ENCODE assay signal across 12 cellular contexts in the genomic region with DNA sequence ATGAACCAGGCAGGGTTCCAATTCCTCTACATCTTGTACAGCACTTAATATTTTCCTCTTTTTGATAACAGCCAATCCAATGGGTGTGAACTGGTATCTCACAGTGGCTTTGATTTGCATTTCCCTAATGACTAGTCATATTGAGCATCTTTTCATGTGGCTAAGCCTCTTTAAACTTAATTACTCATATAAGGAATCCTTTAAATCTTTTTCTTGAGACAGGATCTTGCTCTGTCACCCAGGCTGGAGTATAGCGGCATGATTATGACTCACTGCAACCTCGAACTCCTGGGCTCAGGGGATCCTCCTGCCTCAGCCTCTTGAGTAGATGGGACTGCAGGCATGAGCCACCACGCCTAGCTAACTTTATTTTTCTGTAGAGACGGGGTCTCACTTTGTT. TPM values are rescaled to one million over a fixed set of nuclear protein-coding genes. Genes with fewer than 3 reads are reported as not detected.
DNase-seq lines count a peak whose midpoint lies in the region; ATAC-seq and TF ChIP-seq lines count a peak whose summit lies in the region.
"Had no signal": no experiment of that assay in that cellular context is flagged by ENCODE, and none has a peak within 500 bp of the region (broad histone marks: within the 10 kb centered on the region; RNA-seq: fewer than 3 reads in every experiment).

No MANE protein-coding gene starts in this region.

- no peaks in the 10 kb centered on the region for H3K27me3 Mint-ChIP-seq in activated naive CD4-positive, alpha-beta T cell treated with anti-CD3 and anti-CD28 coated beads for 36 hours (ENCODE audit: low read depth)
- H3K27me3 Mint-ChIP-seq: naive thymus-derived CD4-positive, alpha-beta T cell had no signal

- H3K27ac Mint-ChIP-seq in activated naive CD4-positive, alpha-beta T cell treated with anti-CD3 and anti-CD28 coated beads for 36 hours: no peak overlapping the region

- CTCF ChIA-PET in activated naive CD4-positive, alpha-beta T cell treated with anti-CD3 and anti-CD28 coated beads for 36 hours (lab: Charles Lee): interaction anchor here (0.6 to 1.6 kb wide), 2 partner anchors 39 to 75 kb away, joined by 3 to 7 read pairs; no protein-coding TSS in a partner anchor

- H2BK120ac ChIP-seq in mesenchymal stem cell (ENCODE audit: low read depth, low read length): no peak overlapping the region

- no peaks in the 10 kb centered on the region for H3K9me3 Mint-ChIP-seq in activated naive CD4-positive, alpha-beta T cell treated with anti-CD3 and anti-CD28 coated beads for 36 hours
- H3K9me3 Mint-ChIP-seq: naive thymus-derived CD4-positive, alpha-beta T cell had no signal

- no peaks in the 10 kb centered on the region for H3K4me1 ChIP-seq in mesenchymal stem cell (ENCODE audit: control insufficient read depth, insufficient read depth, low read depth, low read length)
- H3K4me1 ChIP-seq in heart right ventricle: no peaks in the 10 kb centered on the region
- H3K4me1 ChIP-seq: ascending aorta, BLaER1, vagina had no signal

- peaks cover 27% of the 10 kb centered on the region for H3K36me3 Mint-ChIP-seq in activated naive CD4-positive, alpha-beta T cell treated with anti-CD3 and anti-CD28 coated beads for 36 hours (ENCODE audit: low read depth)

- no peak overlapping the region for H3K18ac ChIP-seq in mesenchymal stem cell (ENCODE audit: low read depth in 1 of 2, low read length in 2 of 2)

- peaks cover 15% of the 10 kb centered on the region for H3K4me1 Mint-ChIP-seq in activated naive CD4-positive, alpha-beta T cell treated with anti-CD3 and anti-CD28 coated beads for 36 hours (ENCODE audit: low read depth)

- H3K27me3 ChIP-seq in mesenchymal stem cell (ENCODE audit: control insufficient read depth in 1 of 2, insufficient read depth in 1 of 2, low read length in 2 of 2) (no peaks in the 10 kb centered on the region), heart right ventricle (no peaks in the 10 kb centered on the region), WERI-Rb-1 (ENCODE audit: insufficient read depth, low read depth, severe bottlenecking) (no peaks in the 10 kb centered on the region)
- H3K27me3 ChIP-seq: ascending aorta, BLaER1, vagina had no signal

- no peak overlapping the region for H2BK12ac ChIP-seq in mesenchymal stem cell (ENCODE audit: low read length in 2 of 2)

- H3K4me3 ChIP-seq in mesenchymal stem cell (ENCODE audit: insufficient read depth in 1 of 2, low read depth in 1 of 2, low read length in 2 of 2) (no peak overlapping the region), heart right ventricle (no peak overlapping the region), WERI-Rb-1 (ENCODE audit: low read depth, low read length) (no peak overlapping the region)
- H3K4me3 ChIP-seq: ascending aorta, BLaER1, vagina had no signal

- H2BK15ac ChIP-seq in mesenchymal stem cell (ENCODE audit: low read depth, poor library complexity, severe bottlenecking): no peak overlapping the region

- peaks cover 19% of the 10 kb centered on the region for H3K79me1 ChIP-seq in mesenchymal stem cell (replicated peaks; ENCODE audit: low read length, poor library complexity, severe bottlenecking)

- ATAC-seq in heart right ventricle: no peak
- no peak for ATAC-seq in GM19455 (IDR thresholded peaks at IDR 0.05; ENCODE audit: unreplicated experiment)
- ATAC-seq: naive thymus-derived CD4-positive, alpha-beta T cell had no signal

- no peak for TF ChIP-seq CTCF in heart right ventricle (IDR thresholded peaks at IDR 0.05)
- TF ChIP-seq CTCF in WERI-Rb-1 (IDR thresholded peaks at IDR 0.05; ENCODE audit: low read depth, low read length): no peak

- no peak overlapping the region for H3K27ac ChIP-seq in mesenchymal stem cell (ENCODE audit: low read length, poor library complexity, severe bottlenecking)
- H3K27ac ChIP-seq in heart right ventricle: no peak overlapping the region
- H3K27ac ChIP-seq in WERI-Rb-1: no peak overlapping the region
- H3K27ac ChIP-seq: ascending aorta, BLaER1, vagina had no signal

- DNase-seq in stimulated activated naive CD4-positive, alpha-beta T cell treated with Interleukin-2 at 50 U/mL for 16 hours (lab: John Stamatoyannopoulos, UW): peak; percentile 2
- no peak for DNase-seq in stimulated activated naive CD4-positive, alpha-beta T cell (lab: John Stamatoyannopoulos, UW)
- peak; percentile 72 for DNase-seq in activated naive CD4-positive, alpha-beta T cell treated with anti-CD3 and anti-CD28 coated beads for 36 hours
- DNase-seq in mesenchymal stem cell (peak; percentile 33), heart right ventricle (no peak), cardiac septum (ENCODE audit: low spot score) (no peak), WERI-Rb-1 (no peak)

- WGBS in mesenchymal stem cell: 58% methylated on average over 4 of the region's 4 CpGs
- 96% methylated on average over 4 of the region's 4 CpGs for WGBS in heart right ventricle, 2 donors

- no peak overlapping the region for H3K14ac ChIP-seq in mesenchymal stem cell (ENCODE audit: low read length in 2 of 2)

- no peak overlapping the region for H4K8ac ChIP-seq in mesenchymal stem cell (ENCODE audit: low read length)

- no peak overlapping the region for H4K91ac ChIP-seq in mesenchymal stem cell (ENCODE audit: low read length)

- no peak overlapping the region for H2BK5ac ChIP-seq in mesenchymal stem cell (ENCODE audit: low read depth, low read length, poor library complexity, severe bottlenecking)

- H3K4ac ChIP-seq in mesenchymal stem cell (ENCODE audit: low read depth in 1 of 2, low read length in 2 of 2): no peak overlapping the region

- no peak overlapping the region for H2AK5ac ChIP-seq in mesenchymal stem cell (ENCODE audit: low read length, severe bottlenecking)

- H2AFZ ChIP-seq in mesenchymal stem cell (ENCODE audit: low read depth, low read length): no peak overlapping the region

- H3K36me3 ChIP-seq in mesenchymal stem cell (ENCODE audit: control insufficient read depth in 1 of 2, insufficient read depth in 2 of 2, low read depth in 1 of 2, low read length in 2 of 2) (peaks cover 38 to 91% of the 10 kb centered on the region in 2 experiments), heart right ventricle (peaks cover 0 to 100% (median 72%) of the 10 kb centered on the region in 9 donors), WERI-Rb-1 (peaks cover 71% of the 10 kb centered on the region)

- intact Hi-C loops in activated naive CD4-positive, alpha-beta T cell treated with anti-CD3 and anti-CD28 coated beads for 36 hours (cut with micrococcal nuclease): loop anchor here (1.0 to 2.0 kb wide), 2 partner anchors 56 to 426 kb away; partner anchors contain the start of gene DPP8
- intact Hi-C loops in heart right ventricle (cut with DNase I) (no loop called here), cardiac septum (cut with DNase I) (no loop called here)

- H3K9me3 ChIP-seq in mesenchymal stem cell (ENCODE audit: control insufficient read depth, low read length) (no peaks in the 10 kb centered on the region), heart right ventricle (no peaks in the 10 kb centered on the region), WERI-Rb-1 (ENCODE audit: severe bottlenecking) (no peaks in the 10 kb centered on the region)
- H3K9me3 ChIP-seq: ascending aorta, BLaER1, vagina had no signal

- no peak overlapping the region for H3K23ac ChIP-seq in mesenchymal stem cell (ENCODE audit: low read length in 2 of 2)

- H3K9ac ChIP-seq in mesenchymal stem cell (ENCODE audit: low read length): no peak overlapping the region
- H3K9ac ChIP-seq: BLaER1 had no signal

- no peak overlapping the region for H3K4me2 ChIP-seq in mesenchymal stem cell (ENCODE audit: low read length, poor library complexity, severe bottlenecking)
- H3K4me2 ChIP-seq: BLaER1 had no signal

- no peak overlapping the region for H3K4me3 Mint-ChIP-seq in activated naive CD4-positive, alpha-beta T cell treated with anti-CD3 and anti-CD28 coated beads for 36 hours
- H3K4me3 Mint-ChIP-seq: naive thymus-derived CD4-positive, alpha-beta T cell had no signal

RNA-seq across cellular contexts. Expression of gene IGDCC4, which starts 38.2 kb away (rescaled TPM):
- total RNA-seq in activated naive CD4-positive, alpha-beta T cell treated with anti-CD3 and anti-CD28 coated beads for 36 hours: under 1 TPM; 0.17 to 0.41 TPM
- 14.9 TPM for polyA plus RNA-seq in mesenchymal stem cell (2013, experiment 1 of 2)
- polyA plus RNA-seq in mesenchymal stem cell (2013, experiment 2 of 2): 17.1 TPM
- 1 to 10 TPM in 5 of 10 donors, under 1 TPM in 5; 0.37 to 2.2 (median 0.94) TPM for total RNA-seq in heart right ventricle
- 1 to 10 TPM in 1 of 2 donors, under 1 TPM in 1; 0.35 to 1.2 TPM for polyA plus RNA-seq in heart right ventricle
- total RNA-seq in cardiac septum: 0.92 TPM

RNA-seq across cellular contexts. Expression of gene DPP8, which starts 56.5 kb away (rescaled TPM):
- 10 to 100 TPM; 23.0 to 24.9 TPM for total RNA-seq in activated naive CD4-positive, alpha-beta T cell treated with anti-CD3 and anti-CD28 coated beads for 36 hours
- polyA plus RNA-seq in mesenchymal stem cell (2013, experiment 1 of 2): 20.7 TPM
- polyA plus RNA-seq in mesenchymal stem cell (2013, experiment 2 of 2): 21.8 TPM
- total RNA-seq in heart right ventricle (10 to 100 TPM; 32.3 to 45.3 (median 38.9) TPM), cardiac septum (35.3 TPM)
- polyA plus RNA-seq in heart right ventricle: 1 to 10 TPM; 6.9 to 8.8 TPM

Comparison
In these comparisons a context has a peak if more than half of its experiments do, and no peak if none do; other contexts are left out.
1. DNase-seq: peak in stimulated activated naive CD4-positive, alpha-beta T cell treated with Interleukin-2 at 50 U/mL for 16 hours (single experiment), activated naive CD4-positive, alpha-beta T cell treated with anti-CD3 and anti-CD28 coated beads for 36 hours (single experiment) and mesenchymal stem cell (single experiment); none in stimulated activated naive CD4-positive, alpha-beta T cell (0 of 6), heart right ventricle (0 of 2), cardiac septum (single experiment) and WERI-Rb-1 (single experiment).